Comparison of ENCODE assay signal across 8 cellular contexts in genomic region chr1:42334240-42335049, GRCh38. TPM values are rescaled to one million over a fixed set of nuclear protein-coding genes. Genes with fewer than 3 reads are reported as not detected.
DNase-seq lines count a peak whose midpoint lies in the region; ATAC-seq and TF ChIP-seq lines count a peak whose summit lies in the region.

No MANE protein-coding gene starts in this region.

- H3K36me3 ChIP-seq in CD4-positive, CD25-positive, alpha-beta regulatory T cell (ENCODE audit: control insufficient read depth, insufficient read depth, low read length) = no peaks in the 10 kb centered on the region
- H3K36me3 ChIP-seq in vagina = no peaks in the 10 kb centered on the region

- peak overlapping the region; percentile 86 to 92 (median 91) for H3K27ac Mint-ChIP-seq in CD4-positive, CD25-positive, alpha-beta regulatory T cell
- H3K27ac Mint-ChIP-seq in activated naive CD4-positive, alpha-beta T cell treated with anti-CD3 and anti-CD28 coated beads for 36 hours = peak overlapping the region; percentile 86
- H3K27ac Mint-ChIP-seq in glutamatergic neuron (ENCODE audit: unreplicated experiment) = peak overlapping the region; percentile 85

- no peaks in the 10 kb centered on the region for H3K9me3 ChIP-seq in CD4-positive, CD25-positive, alpha-beta regulatory T cell (ENCODE audit: control insufficient read depth in 2 of 2, low read length in 2 of 2)
- no peaks in the 10 kb centered on the region for H3K9me3 ChIP-seq in vagina

- TF ChIP-seq CTCF in glutamatergic neuron (IDR thresholded peaks at IDR 0.05; ENCODE audit: partially characterized antibody, unreplicated experiment) (no peak), vagina (IDR thresholded peaks at IDR 0.05) (no peak)

- peak overlapping the region; percentile 86 for H3K27ac ChIP-seq in CD4-positive, CD25-positive, alpha-beta regulatory T cell (ENCODE audit: insufficient read depth, low read length, poor library complexity, severe bottlenecking)
- peak overlapping the region; percentile 87 for H3K27ac ChIP-seq in vagina

- no peak for TF ChIP-seq POLR2A in vagina (IDR thresholded peaks at IDR 0.05)

- peaks cover 40 to 58% (median 46%) of the 10 kb centered on the region in 4 donors for H3K4me1 Mint-ChIP-seq in CD4-positive, CD25-positive, alpha-beta regulatory T cell
- peaks cover 45% of the 10 kb centered on the region for H3K4me1 Mint-ChIP-seq in activated naive CD4-positive, alpha-beta T cell treated with anti-CD3 and anti-CD28 coated beads for 36 hours (ENCODE audit: low read depth)
- H3K4me1 Mint-ChIP-seq in glutamatergic neuron (ENCODE audit: low read depth, unreplicated experiment) = peaks cover 11% of the 10 kb centered on the region

- DNase-seq in CD4-positive, CD25-positive, alpha-beta regulatory T cell = peak in 1 of 3 donors; percentile 48
- DNase-seq in NCI-H526 (lab: John Stamatoyannopoulos, UW) = peak; percentile 71 to 88
- peak; percentile 50 for DNase-seq in activated naive CD4-positive, alpha-beta T cell treated with anti-CD3 and anti-CD28 coated beads for 36 hours
- DNase-seq in glutamatergic neuron = peak; percentile 78
- DNase-seq in nucleus accumbens (lab: John Stamatoyannopoulos, UW) = peak in 51 of 56 donors; percentile 9 to 77 (median 60)
- peak in 1 of 2 donors; percentile 88 for DNase-seq in vagina (ENCODE audit: extremely low spot score in 2 of 2)

- no peaks in the 10 kb centered on the region for H3K9me3 Mint-ChIP-seq in CD4-positive, CD25-positive, alpha-beta regulatory T cell
- no peaks in the 10 kb centered on the region for H3K9me3 Mint-ChIP-seq in activated naive CD4-positive, alpha-beta T cell treated with anti-CD3 and anti-CD28 coated beads for 36 hours
- peaks cover 3% of the 10 kb centered on the region for H3K9me3 Mint-ChIP-seq in glutamatergic neuron (ENCODE audit: unreplicated experiment)

- no peaks in the 10 kb centered on the region for H3K27me3 ChIP-seq in CD4-positive, CD25-positive, alpha-beta regulatory T cell (ENCODE audit: control insufficient read depth, insufficient read depth, low read length)
- H3K27me3 ChIP-seq in vagina = no peaks in the 10 kb centered on the region

- H3K27me3 Mint-ChIP-seq in CD4-positive, CD25-positive, alpha-beta regulatory T cell = peaks cover 22% of the 10 kb centered on the region
- no peaks in the 10 kb centered on the region for H3K27me3 Mint-ChIP-seq in activated naive CD4-positive, alpha-beta T cell treated with anti-CD3 and anti-CD28 coated beads for 36 hours (ENCODE audit: low read depth)
- H3K27me3 Mint-ChIP-seq in glutamatergic neuron (ENCODE audit: unreplicated experiment) = peaks cover 2% of the 10 kb centered on the region

- H3K4me3 Mint-ChIP-seq in CD4-positive, CD25-positive, alpha-beta regulatory T cell = peak overlapping the region; percentile 93 to 99 (median 95)
- peak overlapping the region; percentile 92 for H3K4me3 Mint-ChIP-seq in activated naive CD4-positive, alpha-beta T cell treated with anti-CD3 and anti-CD28 coated beads for 36 hours
- H3K4me3 Mint-ChIP-seq in glutamatergic neuron (ENCODE audit: unreplicated experiment) = peak overlapping the region; percentile 91

- CTCF ChIA-PET in activated naive CD4-positive, alpha-beta T cell treated with anti-CD3 and anti-CD28 coated beads for 36 hours (lab: Charles Lee) = interaction anchor here (1.1 kb wide), 1 partner anchor 152 kb away, joined by 3 read pairs; no protein-coding TSS in a partner anchor

- peak overlapping the region; percentile 91 for H3K4me3 ChIP-seq in CD4-positive, CD25-positive, alpha-beta regulatory T cell (ENCODE audit: low read depth, low read length)
- H3K4me3 ChIP-seq in vagina = peak overlapping the region; percentile 77 to 79

- H3K36me3 Mint-ChIP-seq in CD4-positive, CD25-positive, alpha-beta regulatory T cell = no peaks in the 10 kb centered on the region
- peaks cover 2% of the 10 kb centered on the region for H3K36me3 Mint-ChIP-seq in activated naive CD4-positive, alpha-beta T cell treated with anti-CD3 and anti-CD28 coated beads for 36 hours (ENCODE audit: low read depth)
- peaks cover 3% of the 10 kb centered on the region for H3K36me3 Mint-ChIP-seq in glutamatergic neuron (ENCODE audit: unreplicated experiment)

- H3K4me1 ChIP-seq in CD4-positive, CD25-positive, alpha-beta regulatory T cell (ENCODE audit: control insufficient read depth, insufficient read depth, low read length, poor library complexity, severe bottlenecking) = peaks cover 30% of the 10 kb centered on the region
- H3K4me1 ChIP-seq in vagina = peaks cover 40% of the 10 kb centered on the region

- intact Hi-C loops in activated naive CD4-positive, alpha-beta T cell treated with anti-CD3 and anti-CD28 coated beads for 36 hours (cut with micrococcal nuclease) = loop anchor here (1.0 to 5.0 kb wide), 4 partner anchors 122 to 483 kb away; partner anchors contain the start of genes ERMAP, PPCS, SVBP and YBX1
- intact Hi-C loops in vagina (cut with DNase I) = loop anchor here (2.0 kb wide), 1 partner anchor 20 kb away; no protein-coding TSS in a partner anchor

- ATAC-seq in CD4-positive, CD25-positive, alpha-beta regulatory T cell (ENCODE audit: low read depth in 2 of 2) = peak; percentile 41 to 46
- ATAC-seq in GM18870 (IDR thresholded peaks at IDR 0.05; ENCODE audit: unreplicated experiment) (peak; percentile 39), HG03095 (IDR thresholded peaks at IDR 0.05; ENCODE audit: unreplicated experiment) (peak; percentile 34)

RNA-seq across cellular contexts. Expression of gene FOXJ3, which starts 0.6 kb away (rescaled TPM):
- 68.6 TPM for total RNA-seq in CD4-positive, CD25-positive, alpha-beta regulatory T cell
- 10 to 100 TPM; 21.0 to 39.7 (median 33.6) TPM for polyA plus RNA-seq in CD4-positive, CD25-positive, alpha-beta regulatory T cell
- 10 to 100 TPM; 35.6 to 37.2 TPM for total RNA-seq in activated naive CD4-positive, alpha-beta T cell treated with anti-CD3 and anti-CD28 coated beads for 36 hours
- 45.0 TPM for total RNA-seq in glutamatergic neuron (ENCODE audit: unreplicated experiment)
- total RNA-seq in vagina = 59.9 TPM

RNA-seq across cellular contexts. Expression of gene RIMKLA, which starts 46.1 kb away (rescaled TPM):
- total RNA-seq in CD4-positive, CD25-positive, alpha-beta regulatory T cell = not detected
- polyA plus RNA-seq in CD4-positive, CD25-positive, alpha-beta regulatory T cell = under 1 TPM in 1 of 4 donors, not detected in 3; 0.03 TPM
- 1 to 10 TPM; 1.2 TPM for total RNA-seq in activated naive CD4-positive, alpha-beta T cell treated with anti-CD3 and anti-CD28 coated beads for 36 hours
- 4.1 TPM for total RNA-seq in glutamatergic neuron (ENCODE audit: unreplicated experiment)
- total RNA-seq in vagina = 0.25 TPM
